In the genomic region with DNA sequence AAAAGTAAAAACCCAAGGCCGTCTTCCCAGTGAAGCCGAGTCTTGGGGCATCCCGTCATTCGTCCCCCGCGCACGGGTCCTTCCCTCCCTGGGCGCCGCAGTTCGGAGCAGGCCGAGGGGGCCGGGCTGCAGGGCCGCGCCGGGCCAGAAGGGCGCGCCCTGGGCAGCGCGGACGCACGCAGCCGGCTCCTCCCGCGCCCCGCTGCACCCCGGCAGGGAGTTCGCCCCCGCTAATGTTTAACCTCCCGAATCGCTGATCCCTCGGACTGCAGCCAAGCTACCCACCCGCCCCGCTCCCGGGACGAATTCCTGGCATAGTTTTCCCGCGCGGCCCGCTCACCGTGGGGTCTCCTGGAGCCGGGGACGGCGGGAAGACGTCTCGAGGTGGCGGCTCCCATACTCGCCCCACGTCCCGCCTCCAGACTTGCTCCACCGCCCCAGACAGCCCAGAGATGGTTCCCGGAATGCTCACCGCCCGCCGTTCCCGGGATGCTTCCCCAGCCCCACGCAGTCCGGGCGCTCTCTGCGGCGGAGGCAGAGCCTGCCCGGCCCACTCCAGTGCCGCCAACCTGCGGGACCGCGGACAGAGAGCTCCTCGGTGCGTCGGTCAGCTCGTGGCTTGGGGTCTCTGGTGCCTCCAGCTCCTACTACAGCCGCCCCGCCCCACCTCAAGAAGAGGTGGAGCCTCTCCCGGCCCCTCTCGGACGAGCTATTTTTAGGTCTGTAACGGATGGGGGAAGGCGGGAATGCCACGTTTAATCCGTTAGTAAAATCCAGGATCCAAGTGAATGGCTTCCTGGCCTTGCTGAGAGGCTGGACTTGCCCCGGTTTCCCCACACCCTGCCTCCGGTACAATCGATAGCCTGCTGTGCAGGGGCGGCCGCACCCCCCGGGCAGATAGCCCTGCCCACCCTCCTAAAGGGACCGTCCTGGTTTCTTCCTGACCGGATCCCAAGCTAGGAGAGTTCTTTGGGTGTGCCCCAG, we compare ENCODE assay signal across 1 cellular context.
A peak's percentile ranks its signal among the peaks of the same experiment; 100 is the strongest.
TF ChIP-seq lines count a peak whose summit lies in the region.

A gene with protein sequence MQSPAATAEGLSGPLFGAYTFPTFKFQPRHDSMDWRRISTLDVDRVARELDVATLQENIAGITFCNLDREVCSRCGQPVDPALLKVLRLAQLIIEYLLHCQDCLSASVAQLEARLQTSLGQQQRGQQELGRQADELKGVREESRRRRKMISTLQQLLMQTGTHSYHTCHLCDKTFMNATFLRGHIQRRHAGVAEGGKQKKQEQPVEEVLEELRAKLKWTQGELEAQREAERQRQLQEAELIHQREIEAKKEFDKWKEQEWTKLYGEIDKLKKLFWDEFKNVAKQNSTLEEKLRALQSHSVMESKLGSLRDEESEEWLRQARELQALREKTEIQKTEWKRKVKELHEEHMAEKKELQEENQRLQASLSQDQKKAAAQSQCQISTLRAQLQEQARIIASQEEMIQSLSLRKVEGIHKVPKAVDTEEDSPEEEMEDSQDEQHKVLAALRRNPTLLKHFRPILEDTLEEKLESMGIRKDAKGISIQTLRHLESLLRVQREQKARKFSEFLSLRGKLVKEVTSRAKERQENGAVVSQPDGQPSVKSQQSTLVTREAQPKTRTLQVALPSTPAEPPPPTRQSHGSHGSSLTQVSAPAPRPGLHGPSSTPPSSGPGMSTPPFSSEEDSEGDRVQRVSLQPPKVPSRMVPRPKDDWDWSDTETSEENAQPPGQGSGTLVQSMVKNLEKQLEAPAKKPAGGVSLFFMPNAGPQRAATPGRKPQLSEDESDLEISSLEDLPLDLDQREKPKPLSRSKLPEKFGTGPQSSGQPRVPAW (minus strand): TSS at position 621 of the 984 bp plus-strand sequence. CDS start 11,637 bp downstream, outside the sequence.

TF ChIP-seq in H1, 55 proteins besides CTCF, POLR2A, EP300 and RAD21:
- TF ChIP-seq TBP (IDR thresholded peaks at IDR 0.05; ENCODE audit: low read depth, low read length) (peak; percentile 38; the same call in 1 of the 2 replicates), RFX5 (IDR thresholded peaks at IDR 0.05; ENCODE audit: borderline replicate concordance, low read depth, low read length) (no peak), RBBP5 (IDR thresholded peaks at IDR 0.05; ENCODE audit: borderline replicate concordance, low read depth, low read length) (peak; percentile 82), SIN3A (conservative IDR thresholded peaks at IDR 0.05 in 1 of 2, IDR thresholded peaks at IDR 0.05 in 1 of 2; ENCODE audit: low read depth in 1 of 2, low read length in 2 of 2) (peak in 1 of 2 experiments; percentile 73; a peak in 2 of 4 replicates), CREB1 (IDR thresholded peaks at IDR 0.05) (peak; percentile 47), JUND (IDR thresholded peaks at IDR 0.05; ENCODE audit: low read length) (no peak), RXRA (IDR thresholded peaks at IDR 0.05; ENCODE audit: insufficient read depth, low read depth, low read length) (no peak), KDM4A (IDR thresholded peaks at IDR 0.05; ENCODE audit: low read depth, low read length, severe bottlenecking) (peak; percentile 86), POLR2AphosphoS5 (IDR thresholded peaks at IDR 0.05; ENCODE audit: low read depth, low read length) (peak; percentile 36; the same call in 1 of the 2 replicates), RNF2 (IDR thresholded peaks at IDR 0.05; ENCODE audit: borderline replicate concordance, low read depth, low read length, missing control alignments, poor library complexity, severe bottlenecking) (no peak), PHF8 (conservative IDR thresholded peaks at IDR 0.05; ENCODE audit: low read depth, low read length) (peak; percentile 71), EGR1 (IDR thresholded peaks at IDR 0.05; ENCODE audit: borderline replicate concordance, low read depth, low read length) (peak; percentile 75; the same call in 1 of the 2 replicates), ASH2L (IDR thresholded peaks at IDR 0.05; ENCODE audit: low read length) (peak; percentile 66), NANOG (IDR thresholded peaks at IDR 0.05; ENCODE audit: insufficient read depth, low read depth, low read length, poor library complexity, severe bottlenecking) (no peak), ZNF274 (IDR thresholded peaks at IDR 0.05; ENCODE audit: borderline replicate concordance, extremely low read depth, low read length) (no peak), YY1 (IDR thresholded peaks at IDR 0.05; ENCODE audit: low read depth, low read length) (no peak), SP1 (IDR thresholded peaks at IDR 0.05; ENCODE audit: low read depth, low read length) (0 out of 2 replicates have a peak, but pooled peaks have one; percentile 13), BRCA1 (IDR thresholded peaks at IDR 0.05; ENCODE audit: low read depth, low read length) (no peak), KDM1A (IDR thresholded peaks at IDR 0.05; ENCODE audit: borderline replicate concordance, low read length) (peak; percentile 56; the same call in 1 of the 2 replicates), TAF1 (IDR thresholded peaks at IDR 0.05; ENCODE audit: low read depth, low read length) (peak; percentile 55; the same call in 1 of the 2 replicates), BACH1 (IDR thresholded peaks at IDR 0.05; ENCODE audit: low read length) (peak; percentile 8; the same call in 1 of the 2 replicates), HDAC2 (IDR thresholded peaks at IDR 0.05; ENCODE audit: borderline replicate concordance in 1 of 2, low read depth in 2 of 2, low read length in 2 of 2) (peak; percentile 21 to 48; a peak in 1 of 4 replicates)
- TF ChIP-seq, protein P1, sequence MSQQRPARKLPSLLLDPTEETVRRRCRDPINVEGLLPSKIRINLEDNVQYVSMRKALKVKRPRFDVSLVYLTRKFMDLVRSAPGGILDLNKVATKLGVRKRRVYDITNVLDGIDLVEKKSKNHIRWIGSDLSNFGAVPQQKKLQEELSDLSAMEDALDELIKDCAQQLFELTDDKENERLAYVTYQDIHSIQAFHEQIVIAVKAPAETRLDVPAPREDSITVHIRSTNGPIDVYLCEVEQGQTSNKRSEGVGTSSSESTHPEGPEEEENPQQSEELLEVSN (IDR thresholded peaks at IDR 0.05) = peak; percentile 41; the same call in 1 of the 2 replicates
TF ChIP-seq in H1: peak in this region for 15.
